In the genomic region with DNA sequence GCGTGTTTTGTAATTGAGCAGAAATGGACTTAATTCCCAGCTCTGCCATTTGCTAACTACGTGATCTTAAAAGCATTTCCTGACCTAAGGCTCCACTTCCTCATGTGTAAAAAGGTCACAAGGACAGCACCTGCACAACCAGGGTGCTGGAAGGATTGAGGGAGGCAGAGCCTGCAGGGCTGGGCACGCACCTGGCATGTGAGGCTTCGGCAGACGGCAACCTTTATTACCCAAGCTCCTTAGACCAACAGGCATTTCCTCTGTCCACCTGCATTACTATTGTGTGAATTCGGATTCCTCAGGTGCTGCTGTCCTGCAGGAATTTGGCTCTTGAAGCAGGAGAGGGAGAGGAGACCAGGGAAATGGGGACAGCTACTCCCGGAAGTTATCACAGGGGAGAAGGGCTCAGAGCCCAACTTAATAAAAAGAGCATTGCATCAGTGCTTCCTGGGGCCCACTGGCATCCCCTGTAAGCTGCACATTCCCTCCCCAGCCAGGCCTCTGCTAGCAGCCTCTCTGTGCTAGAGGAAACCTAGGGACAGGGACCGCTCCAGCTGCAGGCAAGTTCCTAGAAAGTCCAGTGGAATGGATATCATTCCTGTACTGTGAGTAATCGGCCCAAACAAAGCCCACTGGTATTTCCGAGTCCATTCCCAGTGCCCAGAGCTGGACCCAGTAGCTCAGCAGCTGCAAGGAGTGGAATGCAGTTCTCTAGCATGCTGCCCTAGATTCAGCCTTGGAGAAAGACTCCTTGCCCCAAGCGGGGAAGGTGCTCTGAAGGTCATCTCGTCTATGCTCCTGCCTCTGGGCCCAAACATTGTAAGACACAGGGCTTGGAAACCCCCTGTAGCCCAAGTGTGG, we compare ENCODE assay signal across 11 cellular contexts.
A peak's percentile ranks its signal among the peaks of the same experiment; 100 is the strongest.
DNase-seq lines count a peak whose midpoint lies in the region; ATAC-seq and TF ChIP-seq lines count a peak whose summit lies in the region.
"Had no signal": no experiment of that assay in that cellular context is flagged by ENCODE, and none has a peak within 500 bp of the region (broad histone marks: within the 10 kb centered on the region; RNA-seq: fewer than 3 reads in every experiment).

No MANE protein-coding gene starts in this region.

- ATAC-seq in omental fat pad (ENCODE audit: low FRiP score), result no peak
- ATAC-seq in HG03439 (IDR thresholded peaks at IDR 0.05; ENCODE audit: unreplicated experiment), result no peak

- DNase-seq in Calu3 (peak; percentile 14), choroid plexus epithelial cell (ENCODE audit: low read depth) (peak; percentile 69), mesenteric fat pad (ENCODE audit: low spot score) (peak; percentile 69), NCI-H1694 (lab: John Stamatoyannopoulos, UW) (no peak), NCI-H1105 (lab: John Stamatoyannopoulos, UW) (no peak), omental fat pad (ENCODE audit: low spot score) (no peak)
- DNase-seq: activated CD4-positive, alpha-beta T cell treated with anti-CD3 and anti-CD28 coated beads, Interleukin-2, amount 50 U/mL, for 48 hours; NCI-H510A treated with DMSO at 0.1 percent for 48 hours had no signal

- H3K27ac Mint-ChIP-seq in Calu3 (ENCODE audit: unreplicated experiment), result no peak overlapping the region

- H3K9me3 Mint-ChIP-seq in Calu3 (ENCODE audit: low read depth, unreplicated experiment), result no peaks in the 10 kb centered on the region

- no peaks in the 10 kb centered on the region for H3K36me3 ChIP-seq in HUES64 (ENCODE audit: insufficient read depth, low read length)
- H3K36me3 ChIP-seq: thoracic aorta had no signal

- CTCF ChIA-PET in Calu3 (lab: Charles Lee), result interaction anchor here (1.4 kb wide), 1 partner anchor 9 kb away, joined by 7 read pairs; no protein-coding TSS in a partner anchor

- no peak overlapping the region for H3K27ac ChIP-seq in HUES64 (ENCODE audit: low read depth, low read length)
- H3K27ac ChIP-seq: thoracic aorta had no signal

- H3K36me3 Mint-ChIP-seq in Calu3 (ENCODE audit: insufficient read depth, unreplicated experiment), result no peaks in the 10 kb centered on the region

- TF ChIP-seq CTCF in Calu3 (IDR thresholded peaks at IDR 0.05; ENCODE audit: unreplicated experiment) (no peak), choroid plexus epithelial cell (conservative IDR thresholded peaks at IDR 0.05; ENCODE audit: low read depth, low read length) (no peak), omental fat pad (IDR thresholded peaks at IDR 0.05) (no peak)

- H3K4me3 ChIP-seq in HUES64 (ENCODE audit: low read length) (no peak overlapping the region), choroid plexus epithelial cell (ENCODE audit: low read depth, low read length) (no peak overlapping the region)
- H3K4me3 ChIP-seq: thoracic aorta had no signal

- peaks cover 68% of the 10 kb centered on the region for H3K27me3 Mint-ChIP-seq in Calu3 (ENCODE audit: unreplicated experiment)

- 0 out of 2 replicates have a peak, but pooled peaks cover 2% of the 10 kb centered on the region for H3K27me3 ChIP-seq in HUES64 (ENCODE audit: insufficient read depth, low read length)

- H3K4me1 Mint-ChIP-seq in Calu3 (ENCODE audit: low read depth, unreplicated experiment), result no peaks in the 10 kb centered on the region

- WGBS in HUES64, result 80% methylated on average over 12 of the region's 12 CpGs

- BruUV-seq in Calu3 (replicated peaks; lab: Mats Ljungman, UMichigan), result no TSS peak

- intact Hi-C loops in Calu3 (cut with micrococcal nuclease; ENCODE audit: unreplicated experiment), result no loop called here

- peak overlapping the region; percentile 17; the same call in 1 of the 2 replicates for H3K9ac ChIP-seq in HUES64 (ENCODE audit: low read depth, low read length)

- peaks cover 22% of the 10 kb centered on the region for H3K4me1 ChIP-seq in HUES64 (ENCODE audit: insufficient read depth, low read length)

- no peak overlapping the region for H3K4me3 Mint-ChIP-seq in Calu3 (ENCODE audit: low read depth, unreplicated experiment)

- no peaks in the 10 kb centered on the region for H3K9me3 ChIP-seq in HUES64 (ENCODE audit: insufficient read depth, low read depth, low read length)
- H3K9me3 ChIP-seq: thoracic aorta had no signal

Comparison
In these comparisons a context has a peak if more than half of its experiments do, and no peak if none do; other contexts are left out.
1. DNase-seq: peak in Calu3 (single experiment), choroid plexus epithelial cell (single experiment) and mesenteric fat pad (single experiment); none in NCI-H1694 (single experiment), NCI-H1105 (single experiment) and omental fat pad (single experiment).